8 cellular contexts compared by ENCODE assay signal in genomic region chr5:102753889-102754498, GRCh38. TPM values are rescaled to one million over a fixed set of nuclear protein-coding genes. Genes with fewer than 3 reads are reported as not detected.
DNase-seq lines count a peak whose midpoint lies in the region; ATAC-seq and TF ChIP-seq lines count a peak whose summit lies in the region.

No MANE protein-coding gene starts in this region.

- peak; percentile 43 for DNase-seq in SK-N-SH
- no peak for DNase-seq in immature natural killer cell
- DNase-seq in testis, result no peak
- no peak for DNase-seq in NCI-H2171 (lab: John Stamatoyannopoulos, UW)

- no peaks in the 10 kb centered on the region for H3K27me3 ChIP-seq in SK-N-SH (ENCODE audit: insufficient read depth)
- no peaks in the 10 kb centered on the region for H3K27me3 ChIP-seq in testis

- H3K9me3 ChIP-seq in SK-N-SH, result no peaks in the 10 kb centered on the region
- no peaks in the 10 kb centered on the region for H3K9me3 ChIP-seq in testis

- H3K36me3 ChIP-seq in SK-N-SH (replicated peaks in 1 of 2; ENCODE audit: control insufficient read depth in 1 of 2, insufficient read depth in 2 of 2, low read length in 1 of 2) (no peaks in the 10 kb centered on the region), testis (ENCODE audit: low read depth, missing control alignments) (no peaks in the 10 kb centered on the region)

- peak overlapping the region; percentile 97 for H3K9ac ChIP-seq in SK-N-SH

- no peak for TF ChIP-seq POLR2A in testis (IDR thresholded peaks at IDR 0.05)

- intact Hi-C loops in testis (cut with DNase I; ENCODE audit: low total_unique reads), result no loop called here

- peak overlapping the region; percentile 88 for H3K4me3 Mint-ChIP-seq in activated naive CD4-positive, alpha-beta T cell treated with anti-CD3 and anti-CD28 coated beads, Interleukin-2, amount 50 U/mL, for 24 hours
- peak overlapping the region; percentile 85 to 97 (median 93) for H3K4me3 Mint-ChIP-seq in immature natural killer cell

- peaks cover 40% of the 10 kb centered on the region for H3K79me2 ChIP-seq in SK-N-SH (ENCODE audit: insufficient read depth)

- H3K9me3 Mint-ChIP-seq in activated naive CD4-positive, alpha-beta T cell treated with anti-CD3 and anti-CD28 coated beads, Interleukin-2, amount 50 U/mL, for 24 hours, result no peaks in the 10 kb centered on the region
- H3K9me3 Mint-ChIP-seq in immature natural killer cell, result no peaks in the 10 kb centered on the region

- H3K36me3 Mint-ChIP-seq in activated naive CD4-positive, alpha-beta T cell treated with anti-CD3 and anti-CD28 coated beads, Interleukin-2, amount 50 U/mL, for 24 hours, result peaks cover 4% of the 10 kb centered on the region
- no peaks in the 10 kb centered on the region for H3K36me3 Mint-ChIP-seq in immature natural killer cell

- H4K20me1 ChIP-seq in SK-N-SH (ENCODE audit: insufficient read depth), result no peaks in the 10 kb centered on the region; the same call in 1 of the 2 replicates

- ATAC-seq in SK-N-SH treated with all-trans-retinoic acid at 6 μM for 48 hours (no peak), GM21737 (IDR thresholded peaks at IDR 0.05; ENCODE audit: unreplicated experiment) (no peak), HG02763 (IDR thresholded peaks at IDR 0.05; ENCODE audit: unreplicated experiment) (no peak)

- no peaks in the 10 kb centered on the region for H3K9me2 ChIP-seq in SK-N-SH

- no peak for TF ChIP-seq EP300 in SK-N-SH (IDR thresholded peaks at IDR 0.05; ENCODE audit: borderline replicate concordance in 1 of 2, low read depth in 1 of 2, low read length in 1 of 2)

- peak overlapping the region; percentile 92 for H3K27ac Mint-ChIP-seq in activated naive CD4-positive, alpha-beta T cell treated with anti-CD3 and anti-CD28 coated beads, Interleukin-2, amount 50 U/mL, for 24 hours
- peak overlapping the region in 5 of 6 donors; percentile 23 to 70 (median 44) for H3K27ac Mint-ChIP-seq in immature natural killer cell

- H3K4me1 ChIP-seq in SK-N-SH (ENCODE audit: control insufficient read depth in 1 of 2, insufficient read depth in 2 of 2, low read depth in 1 of 2, low read length in 1 of 2), result peaks cover 11 to 13% of the 10 kb centered on the region in 2 experiments; a peak in 3 of 4 replicates
- H3K4me1 ChIP-seq in testis, result peaks cover 5% of the 10 kb centered on the region

- peaks cover 42% of the 10 kb centered on the region for H3K4me1 Mint-ChIP-seq in activated naive CD4-positive, alpha-beta T cell treated with anti-CD3 and anti-CD28 coated beads, Interleukin-2, amount 50 U/mL, for 24 hours
- peaks cover 24 to 46% of the 10 kb centered on the region in 2 donors for H3K4me1 Mint-ChIP-seq in immature natural killer cell

- 57% methylated on average over 21 of the region's 21 CpGs for WGBS in SK-N-SH (ENCODE audit: low lambda C conversion rate)
- WGBS in testis, 2 donors, result 26 to 38% methylated on average over 17 to 21 of the region's 21 CpGs

- H3F3A ChIP-seq in SK-N-SH (replicated peaks; ENCODE audit: insufficient read depth), result no peaks in the 10 kb centered on the region

- no peaks in the 10 kb centered on the region for H3K27me3 Mint-ChIP-seq in activated naive CD4-positive, alpha-beta T cell treated with anti-CD3 and anti-CD28 coated beads, Interleukin-2, amount 50 U/mL, for 24 hours
- H3K27me3 Mint-ChIP-seq in immature natural killer cell (ENCODE audit: low read depth in 3 of 3), result peaks cover 5 to 10% (median 10%) of the 10 kb centered on the region in 3 donors

- H3K4me2 ChIP-seq in SK-N-SH, result peak overlapping the region; percentile 96

- POLR2A ChIA-PET in SK-N-SH (lab: Yijun Ruan, JAX), result interaction anchor here (0.7 to 1.2 kb wide), 2 partner anchors 25 to 366 kb away, joined by 3 to 6 read pairs; partner anchors contain the start of genes GIN1 and PPIP5K2

- peak overlapping the region; percentile 91 for H2AFZ ChIP-seq in SK-N-SH (ENCODE audit: low read depth)

- H3K4me3 ChIP-seq in SK-N-SH (ENCODE audit: low read depth in 2 of 2, low read length in 1 of 2) (peak overlapping the region; percentile 72 to 96), testis (peak overlapping the region; percentile 71 to 84)

- no peak for TF ChIP-seq CTCF in SK-N-SH (IDR thresholded peaks at IDR 0.05)
- TF ChIP-seq CTCF in testis (IDR thresholded peaks at IDR 0.05), result no peak

- peak overlapping the region; percentile 89; a peak in 3 of 4 replicates for H3K27ac ChIP-seq in SK-N-SH (ENCODE audit: low read depth in 2 of 2, low read length in 1 of 2)
- no peak overlapping the region for H3K27ac ChIP-seq in testis

- no peak for TF ChIP-seq RAD21 in SK-N-SH (IDR thresholded peaks at IDR 0.05; ENCODE audit: low read length)

- CTCF ChIA-PET in SK-N-SH (lab: Yijun Ruan, JAX), result interaction anchor here (1.1 to 6.0 kb wide), 6 partner anchors 9 to 218 kb away, joined by 3 to 36 read pairs (median 4); no protein-coding TSS in a partner anchor

TF ChIP-seq in SK-N-SH, 30 proteins besides CTCF, POLR2A, EP300 and RAD21:
- TF ChIP-seq USF2 (IDR thresholded peaks at IDR 0.05; ENCODE audit: borderline replicate concordance, low read depth, low read length) (no peak), TAF1 (IDR thresholded peaks at IDR 0.05; ENCODE audit: borderline replicate concordance, low read depth, low read length) (no peak), FOXJ3 (CRISPR knock-in tag; IDR thresholded peaks at IDR 0.05) (no peak), POLR2AphosphoS5 (IDR thresholded peaks at IDR 0.05; ENCODE audit: low read depth, low read length) (no peak)

TF ChIP-seq in SK-N-SH treated with all-trans-retinoic acid at 6 μM for 48 hours, 23 proteins besides CTCF, POLR2A, EP300 and RAD21 (continues in another document):
- TF ChIP-seq TOX (CRISPR knock-in tag; IDR thresholded peaks at IDR 0.05; ENCODE audit: borderline replicate concordance) (no peak), SNAI2 (CRISPR knock-in tag; IDR thresholded peaks at IDR 0.05) (no peak), CREB5 (CRISPR knock-in tag; IDR thresholded peaks at IDR 0.05; ENCODE audit: low read depth) (no peak), ZFP3 (CRISPR knock-in tag; IDR thresholded peaks at IDR 0.05) (no peak), ESRRG (CRISPR knock-in tag; IDR thresholded peaks at IDR 0.05) (no peak), PPARA (CRISPR knock-in tag; IDR thresholded peaks at IDR 0.05; ENCODE audit: borderline replicate concordance) (no peak), POU6F1 (CRISPR knock-in tag; IDR thresholded peaks at IDR 0.05; ENCODE audit: borderline replicate concordance, low read depth) (no peak), ZFP30 (CRISPR knock-in tag; IDR thresholded peaks at IDR 0.05) (no peak), BACH2 (CRISPR knock-in tag; IDR thresholded peaks at IDR 0.05; ENCODE audit: borderline replicate concordance) (no peak), TCF4 (CRISPR knock-in tag; IDR thresholded peaks at IDR 0.05; ENCODE audit: borderline replicate concordance) (no peak), RARB (CRISPR knock-in tag; IDR thresholded peaks at IDR 0.05) (no peak), CSRNP3 (CRISPR knock-in tag; IDR thresholded peaks at IDR 0.05) (no peak), CSDC2 (CRISPR knock-in tag; IDR thresholded peaks at IDR 0.05) (no peak), ZC3H10 (CRISPR knock-in tag; IDR thresholded peaks at IDR 0.05) (no peak), GLIS3 (CRISPR knock-in tag; IDR thresholded peaks at IDR 0.05) (no peak), ISL1 (CRISPR knock-in tag; IDR thresholded peaks at IDR 0.05) (no peak)

RNA-seq across cellular contexts. Expression of gene PAM, which starts 1.1 kb away (rescaled TPM):
- polyA plus RNA-seq in SK-N-SH (2012; rRNA removed) (507 and 662 TPM in 2 replicates), immature natural killer cell (10 to 100 TPM; 55.2 to 96.2 (median 95.6) TPM), testis (ENCODE audit: insufficient read depth, low read depth, low replicate concordance) (65.5 TPM)
- 705 and 812 TPM in 2 replicates for polyA plus RNA-seq in SK-N-SH (2012; cell fraction: cytosol; rRNA removed)
- polyA plus RNA-seq in SK-N-SH (2012; cell fraction: nucleus; rRNA removed), result 426 and 472 TPM in 2 replicates
- total RNA-seq in testis, result 10 to 100 TPM; 77.5 to 92.5 TPM

Comparison
In these comparisons a context has a peak if more than half of its experiments do, and no peak if none do; other contexts are left out.
1. H3K27ac ChIP-seq: peak in SK-N-SH (2 of 2); none in testis (0 of 2).